8 cellular contexts compared by ENCODE assay signal in genomic region chr4:163681208-163681821, GRCh38.
DNase-seq lines count a peak whose midpoint lies in the region; ATAC-seq and TF ChIP-seq lines count a peak whose summit lies in the region.

No MANE protein-coding gene starts in this region.

- no peak overlapping the region for H3K4me3 Mint-ChIP-seq in T-helper 17 cell

- ATAC-seq in Right ventricle myocardium inferior (no peak), GM21423 (IDR thresholded peaks at IDR 0.05; ENCODE audit: unreplicated experiment) (peak; percentile 85), T-helper 17 cell (peak; percentile 84), aorta (ENCODE audit: low FRiP score) (peak; percentile 60), GM21717 (IDR thresholded peaks at IDR 0.05; ENCODE audit: unreplicated experiment) (no peak)

- H3K36me3 Mint-ChIP-seq in T-helper 17 cell (ENCODE audit: low read depth) = no peaks in the 10 kb centered on the region

- H3K4me1 ChIP-seq in left ventricle myocardium inferior = no peaks in the 10 kb centered on the region
- no peaks in the 10 kb centered on the region for H3K4me1 ChIP-seq in aorta (ENCODE audit: control insufficient read depth in 1 of 2, insufficient read depth in 2 of 2, low read length in 2 of 2)

- TF ChIP-seq CTCF in left ventricle myocardium inferior (IDR thresholded peaks at IDR 0.05; ENCODE audit: borderline replicate concordance) (peak; percentile 60), HL-60 (IDR thresholded peaks at IDR 0.05; ENCODE audit: insufficient read depth, low read length) (peak; percentile 57)

- H3K36me3 ChIP-seq in left ventricle myocardium inferior (no peaks in the 10 kb centered on the region), aorta (ENCODE audit: control insufficient read depth in 1 of 2, insufficient read depth in 2 of 2, low read length in 1 of 2) (no peaks in the 10 kb centered on the region)

- H3K27me3 Mint-ChIP-seq in T-helper 17 cell = peaks cover 5% of the 10 kb centered on the region

- peaks cover 5% of the 10 kb centered on the region for H3K4me1 Mint-ChIP-seq in T-helper 17 cell

- H3K9me3 ChIP-seq in left ventricle myocardium inferior (replicated peaks) (no peaks in the 10 kb centered on the region), T-helper 17 cell (ENCODE audit: control insufficient read depth, low read length, poor library complexity, severe bottlenecking) (no peaks in the 10 kb centered on the region), aorta (ENCODE audit: control insufficient read depth, low read length) (no peaks in the 10 kb centered on the region)

- intact Hi-C loops in left ventricle myocardium inferior (cut with micrococcal nuclease) = loop anchor here (10.0 kb wide), 1 partner anchor 127 kb away; no protein-coding TSS in a partner anchor
- intact Hi-C loops in Right ventricle myocardium inferior (cut with DNase I) = loop anchor here (5.0 kb wide), 1 partner anchor 124 kb away; no protein-coding TSS in a partner anchor
- intact Hi-C loops in aorta (cut with DNase I) = no loop called here

- no peak for DNase-seq in left ventricle myocardium inferior
- DNase-seq in Right ventricle myocardium inferior (ENCODE audit: missing footprints) = no peak
- peak; percentile 47 to 60 for DNase-seq in HL-60 (ENCODE audit: low read depth in 1 of 2, low spot score in 1 of 2)
- peak in 1 of 3 donors; percentile 21 for DNase-seq in T-helper 17 cell
- peak; percentile 56 for DNase-seq in iPS-NIHi11 (ENCODE audit: low spot score)
- DNase-seq in aorta = no peak

- no peak overlapping the region for H3K27ac Mint-ChIP-seq in T-helper 17 cell

- H3K4me3 ChIP-seq in left ventricle myocardium inferior = no peak overlapping the region
- no peak overlapping the region for H3K4me3 ChIP-seq in HL-60 (replicated peaks; ENCODE audit: insufficient read depth, low read length)
- H3K4me3 ChIP-seq in aorta (ENCODE audit: low read length in 2 of 2) = no peak overlapping the region

- H3K27me3 ChIP-seq in left ventricle myocardium inferior (ENCODE audit: low read depth) = no peaks in the 10 kb centered on the region
- H3K27me3 ChIP-seq in HL-60 (ENCODE audit: insufficient read depth, poor library complexity, severe bottlenecking) = no peaks in the 10 kb centered on the region
- no peaks in the 10 kb centered on the region for H3K27me3 ChIP-seq in aorta (ENCODE audit: control insufficient read depth in 1 of 2, insufficient read depth in 2 of 2, low read length in 1 of 2)

- WGBS in aorta, 2 donors = 23 to 28% methylated on average over 2 of the region's 2 CpGs

- H3K27ac ChIP-seq in left ventricle myocardium inferior (replicated peaks) (no peak overlapping the region), HL-60 (replicated peaks) (no peak overlapping the region), aorta (ENCODE audit: low read depth in 1 of 2, low read length in 2 of 2) (no peak overlapping the region)

Comparison
In these comparisons a context has a peak if more than half of its experiments do, and no peak if none do; other contexts are left out.
1. DNase-seq: peak in HL-60 (2 of 2) and iPS-NIHi11 (single experiment); none in left ventricle myocardium inferior (single experiment), Right ventricle myocardium inferior (single experiment) and aorta (0 of 2).
2. ATAC-seq: peak in GM21423 (single experiment), T-helper 17 cell (single experiment) and aorta (single experiment); none in Right ventricle myocardium inferior (single experiment) and GM21717 (single experiment).
3. intact Hi-C loops: an anchor here in left ventricle myocardium inferior (10.0 kb wide) and Right ventricle myocardium inferior (5.0 kb wide); none called in aorta.